Comparison of ENCODE assay signal across 21 cellular contexts in genomic region chr15:25427861-25428260, GRCh38.
"Had no signal": no experiment of that assay in that cellular context is flagged by ENCODE, and none has a peak within 500 bp of the region (broad histone marks: within the 10 kb centered on the region; RNA-seq: fewer than 3 reads in every experiment).

No MANE protein-coding gene starts in this region.

- ATAC-seq: gastroesophageal sphincter, sciatic nerve had no signal

- DNase-seq: cortex of kidney; dorsolateral prefrontal cortex; effector CD8-positive, alpha-beta T cell; foreskin fibroblast; glutamatergic neuron; immature natural killer cell; kidney; left cardiac atrium; mesendoderm; naive B cell; posterior cingulate gyrus; stimulated activated CD4-positive, alpha-beta T cell treated with anti-CD3 and anti-CD28 coated beads, Interleukin-12 subunit alpha, Interleukin-12 subunit beta, amount 100 ng/mL, for 4 hours; stimulated activated naive CD4-positive, alpha-beta T cell; stomach; substantia nigra; transverse colon had no signal

- H3K27ac ChIP-seq: dorsolateral prefrontal cortex, esophagus muscularis mucosa, gastroesophageal sphincter, neutrophil, stomach, thoracic aorta, transverse colon had no signal

- H3K36me3 ChIP-seq: esophagus muscularis mucosa, gastroesophageal sphincter, neutrophil, stomach, thoracic aorta, transverse colon had no signal

- H3K9me3 ChIP-seq: esophagus muscularis mucosa, gastroesophageal sphincter, neutrophil, stomach, thoracic aorta, transverse colon had no signal

- H3K4me3 ChIP-seq: dorsolateral prefrontal cortex, esophagus muscularis mucosa, gastroesophageal sphincter, stomach, thoracic aorta, transverse colon had no signal
